In genomic region chr1:42142894-42143675, GRCh38 we compare ENCODE assay signal across 15 cellular contexts. TPM values are rescaled to one million over a fixed set of nuclear protein-coding genes. Genes with fewer than 3 reads are reported as not detected.
DNase-seq lines count a peak whose midpoint lies in the region; ATAC-seq and TF ChIP-seq lines count a peak whose summit lies in the region.
"Had no signal": no experiment of that assay in that cellular context is flagged by ENCODE, and none has a peak within 500 bp of the region (broad histone marks: within the 10 kb centered on the region; RNA-seq: fewer than 3 reads in every experiment).

No MANE protein-coding gene starts in this region.

- CTCF ChIA-PET in Caco-2 (lab: Charles Lee) = interaction anchor here (0.5 kb wide), 1 partner anchor 997 kb away, joined by 3 read pairs; no protein-coding TSS in a partner anchor

- H2BK120ac ChIP-seq in mesendoderm (ENCODE audit: low read depth, low read length) = no peak overlapping the region

- H4K8ac ChIP-seq in mesendoderm (ENCODE audit: low read depth, low read length) = no peak overlapping the region

- no peak overlapping the region for H3K27ac ChIP-seq in foreskin keratinocyte
- no peak overlapping the region for H3K27ac ChIP-seq in mesendoderm (ENCODE audit: low read depth, low read length)
- H3K27ac ChIP-seq: adrenal gland, C4-2B, sigmoid colon, VCaP had no signal

- no peak for ATAC-seq in foreskin keratinocyte
- no peak for ATAC-seq in HG03097 (IDR thresholded peaks at IDR 0.05; ENCODE audit: low FRiP score, unreplicated experiment)
- ATAC-seq in T-helper 17 cell = no peak

- H3K56ac ChIP-seq in mesendoderm (ENCODE audit: low read length) = no peak overlapping the region

- H3K36me3 ChIP-seq in mesendoderm (ENCODE audit: control insufficient read depth, insufficient read depth, low read length) (no peaks in the 10 kb centered on the region), Caco-2 (ENCODE audit: control insufficient read depth, insufficient read depth, low read length) (no peaks in the 10 kb centered on the region; the same call in 1 of the 2 replicates)
- H3K36me3 ChIP-seq: adrenal gland, sigmoid colon had no signal

- H3K4me1 Mint-ChIP-seq in T-helper 17 cell (peaks cover 6% of the 10 kb centered on the region), Caco-2 (ENCODE audit: low read depth, unreplicated experiment) (no peaks in the 10 kb centered on the region)

- no peaks in the 10 kb centered on the region for H3K9me3 ChIP-seq in T-helper 17 cell (ENCODE audit: control insufficient read depth, low read length, poor library complexity, severe bottlenecking)
- H3K9me3 ChIP-seq in Caco-2 = no peaks in the 10 kb centered on the region
- H3K9me3 ChIP-seq: adrenal gland, sigmoid colon had no signal

- no peak overlapping the region for H4K5ac ChIP-seq in mesendoderm (ENCODE audit: low read length)

- H3K4ac ChIP-seq in mesendoderm (ENCODE audit: low read depth, low read length) = no peak overlapping the region

- H3K4me3 ChIP-seq in mesendoderm (ENCODE audit: low read length) = no peak overlapping the region
- H3K4me3 ChIP-seq in Caco-2 (ENCODE audit: low read depth, low read length) = no peak overlapping the region
- H3K4me3 ChIP-seq: adrenal gland, sigmoid colon had no signal

- H3K27me3 Mint-ChIP-seq in T-helper 17 cell = peaks cover 21% of the 10 kb centered on the region
- peaks cover 4% of the 10 kb centered on the region for H3K27me3 Mint-ChIP-seq in Caco-2 (ENCODE audit: insufficient read depth, unreplicated experiment)

- DNase-seq in DMS53 treated with DMSO at 0.1 percent for 48 hours (lab: John Stamatoyannopoulos, UW; ENCODE audit: unreplicated experiment) (peak; percentile 85), Kasumi-1 (lab: John Stamatoyannopoulos, UW) (peak; percentile 31 to 59), NCI-H69 (lab: John Stamatoyannopoulos, UW) (peak; percentile 31), foreskin keratinocyte (peak; percentile 54 to 78), mesendoderm (no peak), T-helper 17 cell (no peak), Caco-2 (no peak)
- DNase-seq: activated T-cell treated with anti-CD3 and anti-CD28 coated beads for 4 hours, adrenal gland, foreskin fibroblast, NCI-H2171, sigmoid colon had no signal

- H3K23ac ChIP-seq in mesendoderm (ENCODE audit: low read length) = no peak overlapping the region

- H3K9ac ChIP-seq in mesendoderm (ENCODE audit: low read length) = no peak overlapping the region

- POLR2A ChIA-PET in Caco-2 (lab: Charles Lee) = no interaction called here

- H2BK5ac ChIP-seq in mesendoderm (ENCODE audit: low read length) = no peak overlapping the region

- H3K79me1 ChIP-seq in mesendoderm (ENCODE audit: low read length) = no peaks in the 10 kb centered on the region

- no peak overlapping the region for H3K18ac ChIP-seq in mesendoderm (ENCODE audit: low read length)

- H3K4me3 Mint-ChIP-seq in T-helper 17 cell (no peak overlapping the region), Caco-2 (ENCODE audit: unreplicated experiment) (no peak overlapping the region)

- no peak overlapping the region for H2AK5ac ChIP-seq in mesendoderm (ENCODE audit: low read length)

- WGBS in mesendoderm (ENCODE audit: extremely low coverage, insufficient coverage, low lambda C conversion rate) = no CpG with 5 or more reads among the region's 4 CpGs

- H3K36me3 Mint-ChIP-seq in T-helper 17 cell (ENCODE audit: low read depth) (no peaks in the 10 kb centered on the region), Caco-2 (ENCODE audit: insufficient read depth, unreplicated experiment) (no peaks in the 10 kb centered on the region)

- no peaks in the 10 kb centered on the region for H3K9me3 Mint-ChIP-seq in Caco-2 (ENCODE audit: unreplicated experiment)

- H3K27ac Mint-ChIP-seq in T-helper 17 cell (no peak overlapping the region), Caco-2 (ENCODE audit: unreplicated experiment) (no peak overlapping the region)

- no peak overlapping the region for H3K4me2 ChIP-seq in mesendoderm (ENCODE audit: low read length)

- TF ChIP-seq CTCF in foreskin keratinocyte (conservative IDR thresholded peaks at IDR 0.05) (peak; percentile 38), Caco-2 (IDR thresholded peaks at IDR 0.05; ENCODE audit: insufficient read depth in 1 of 2, low read depth in 1 of 2, low read length in 1 of 2, severe bottlenecking in 1 of 2, unreplicated experiment in 1 of 2) (no peak)

- H3K27me3 ChIP-seq in foreskin keratinocyte (peaks cover 17% of the 10 kb centered on the region), mesendoderm (ENCODE audit: insufficient read depth, low read length, poor library complexity) (no peaks in the 10 kb centered on the region), Caco-2 (replicated peaks; ENCODE audit: control insufficient read depth, insufficient read depth, low read length) (no peaks in the 10 kb centered on the region)

- BruUV-seq in Caco-2 (replicated peaks; lab: Mats Ljungman, UMichigan) = no TSS peak

- no peaks in the 10 kb centered on the region for H3K79me2 ChIP-seq in mesendoderm (ENCODE audit: control insufficient read depth, insufficient read depth, low read length)

- H3K4me1 ChIP-seq in foreskin keratinocyte = peaks cover 6% of the 10 kb centered on the region
- H3K4me1 ChIP-seq in mesendoderm (ENCODE audit: control insufficient read depth, low read depth, low read length) = no peaks in the 10 kb centered on the region
- H3K4me1 ChIP-seq in Caco-2 = peaks cover 6% of the 10 kb centered on the region; the same call in 1 of the 2 replicates
- H3K4me1 ChIP-seq: adrenal gland, sigmoid colon had no signal

- intact Hi-C loops in Caco-2 (cut with micrococcal nuclease; ENCODE audit: unreplicated experiment) = no loop called here

- no peak overlapping the region for H2BK15ac ChIP-seq in mesendoderm (replicated peaks; ENCODE audit: low read depth)

RNA-seq across cellular contexts. Expression of gene GUCA2B, which starts 10.1 kb away (rescaled TPM):
- not detected in 2 replicates for total RNA-seq in foreskin keratinocyte
- polyA plus RNA-seq in foreskin keratinocyte = not detected in 2 replicates
- not detected for polyA plus RNA-seq in mesendoderm (2013, experiment 1 of 2)
- not detected for polyA plus RNA-seq in mesendoderm (2013, experiment 2 of 2)
- total RNA-seq in T-helper 17 cell = not detected
- 0.75 TPM in 1 of 2 replicates, not detected in the other for total RNA-seq in Caco-2 (2022)
- total RNA-seq: adrenal gland had no signal
- polyA plus RNA-seq: adrenal gland had no signal

RNA-seq across cellular contexts. Expression of gene GUCA2A, which starts 21.5 kb away (rescaled TPM):
- total RNA-seq in foreskin keratinocyte = not detected in 2 replicates
- polyA plus RNA-seq in foreskin keratinocyte = not detected in 2 replicates
- 0.11 TPM for polyA plus RNA-seq in mesendoderm (2013, experiment 1 of 2)
- 0.08 TPM for polyA plus RNA-seq in mesendoderm (2013, experiment 2 of 2)
- not detected for total RNA-seq in T-helper 17 cell
- 24.1 and 28.8 TPM in 2 replicates for total RNA-seq in Caco-2 (2022)
- total RNA-seq: adrenal gland had no signal

Comparison
In these comparisons a context has a peak if more than half of its experiments do, and no peak if none do; other contexts are left out.
1. DNase-seq: peak in DMS53 treated with DMSO at 0.1 percent for 48 hours (single experiment), Kasumi-1 (2 of 2), NCI-H69 (single experiment) and foreskin keratinocyte (2 of 2); none in mesendoderm (single experiment), T-helper 17 cell (0 of 3) and Caco-2 (0 of 2).
2. RNA of gene GUCA2A, which starts 21.5 kb away (total RNA-seq): 24.1 to 28.8 TPM in Caco-2; not detected in T-helper 17 cell and not detected in foreskin keratinocyte; every median in the first group is over 10 times any median in the second.